ENCODE assay signal across 15 cellular contexts in genomic region chr12:117361312-117361670, GRCh38. TPM values are rescaled to one million over a fixed set of nuclear protein-coding genes. Genes with fewer than 3 reads are reported as not detected.
DNase-seq lines count a peak whose midpoint lies in the region; ATAC-seq and TF ChIP-seq lines count a peak whose summit lies in the region.
"Had no signal": no experiment of that assay in that cellular context is flagged by ENCODE, and none has a peak within 500 bp of the region (broad histone marks: within the 10 kb centered on the region; RNA-seq: fewer than 3 reads in every experiment).

TSS of gene NOS1 (minus strand) at chr12:117361626. CDS start at chr12:117331069, 30,557 bp downstream.

- H3K36me3 ChIP-seq in SK-N-SH (replicated peaks in 1 of 2; ENCODE audit: control insufficient read depth in 1 of 2, insufficient read depth in 2 of 2, low read length in 1 of 2) (no peaks in the 10 kb centered on the region), thyroid gland (no peaks in the 10 kb centered on the region), GM23248 (ENCODE audit: low read depth) (no peaks in the 10 kb centered on the region)
- H3K36me3 ChIP-seq: spleen had no signal

- H3K27me3 ChIP-seq in SK-N-SH (ENCODE audit: insufficient read depth) (peaks cover 25% of the 10 kb centered on the region), thyroid gland (peaks cover 12% of the 10 kb centered on the region), GM23248 (replicated peaks; ENCODE audit: insufficient read depth) (peaks cover 49% of the 10 kb centered on the region)

- H3K4me1 ChIP-seq in SK-N-SH (ENCODE audit: control insufficient read depth in 1 of 2, insufficient read depth in 2 of 2, low read depth in 1 of 2, low read length in 1 of 2) (peaks cover 0 to 57% of the 10 kb centered on the region in 2 experiments; a peak in 2 of 4 replicates), thyroid gland (peaks cover 0 to 14% of the 10 kb centered on the region in 2 donors), GM23248 (ENCODE audit: insufficient read depth) (no peaks in the 10 kb centered on the region)
- H3K4me1 ChIP-seq: Caco-2, spleen had no signal

- in situ Hi-C loops in GM23248 (cut with MboI), result loop anchor here (10.0 kb wide), 1 partner anchor 474 kb away; no protein-coding TSS in a partner anchor

- H3K9me3 ChIP-seq in SK-N-SH, result no peaks in the 10 kb centered on the region
- no peaks in the 10 kb centered on the region for H3K9me3 ChIP-seq in thyroid gland
- H3K9me3 ChIP-seq in GM23248 (ENCODE audit: low read depth), result no peaks in the 10 kb centered on the region
- H3K9me3 ChIP-seq: Caco-2, spleen had no signal

- peak within 1 kb of the TSS in 1 of 2 experiments; percentile 47; a peak in 3 of 4 replicates for H3K4me3 ChIP-seq in SK-N-SH (ENCODE audit: low read depth in 2 of 2, low read length in 1 of 2)
- H3K4me3 ChIP-seq in epithelial cell of esophagus (ENCODE audit: low read length), result peak within 1 kb of the TSS; percentile 29
- H3K4me3 ChIP-seq in thyroid gland (replicated peaks in 1 of 3), result peak within 1 kb of the TSS in 2 of 3 donors; percentile 7
- H3K4me3 ChIP-seq in GM23248, result no peak within 1 kb of the TSS
- H3K4me3 ChIP-seq: SK-N-MC, spleen had no signal

- no peak for ATAC-seq in SK-N-SH treated with all-trans-retinoic acid at 6 μM for 48 hours
- ATAC-seq: activated naive CD4-positive, alpha-beta T cell treated with anti-CD3 and anti-CD28 coated beads, Interleukin-2, amount 50 U/mL, for 72 hours; natural killer cell had no signal

- 16% methylated on average over 31 of the region's 34 CpGs for WGBS in SK-N-SH (ENCODE audit: low lambda C conversion rate)
- 0 to 5% methylated on average over 21 to 28 of the region's 34 CpGs for WGBS in thyroid gland, 2 donors
- WGBS in GM23248 (ENCODE audit: low coverage in 1 of 2, low lambda C conversion rate in 2 of 2, missing lambda C conversion rate in 2 of 2), 2 experiments, result 3 to 4% methylated on average over 26 to 34 of the region's 34 CpGs

- peak within 1 kb of the TSS in 1 of 2 experiments; percentile 67; a peak in 1 of 4 replicates for H3K27ac ChIP-seq in SK-N-SH (ENCODE audit: low read depth in 2 of 2, low read length in 1 of 2)
- H3K27ac ChIP-seq in thyroid gland, result no peak within 1 kb of the TSS
- H3K27ac ChIP-seq in GM23248, result no peak within 1 kb of the TSS
- H3K27ac ChIP-seq: SK-N-MC, spleen had no signal

- intact Hi-C loops in thyroid gland (cut with DNase I), result no loop called here

- no peak for TF ChIP-seq RAD21 in SK-N-SH (IDR thresholded peaks at IDR 0.05; ENCODE audit: low read length)

- no peak within 1 kb of the TSS for H2AFZ ChIP-seq in SK-N-SH (ENCODE audit: low read depth)
- no peak within 1 kb of the TSS for H2AFZ ChIP-seq in GM23248

- H3F3A ChIP-seq in SK-N-SH (replicated peaks; ENCODE audit: insufficient read depth), result no peaks in the 10 kb centered on the region
- no peaks in the 10 kb centered on the region for H3F3A ChIP-seq in GM23248 (ENCODE audit: insufficient read depth)

- H3K9me2 ChIP-seq in SK-N-SH (no peaks in the 10 kb centered on the region), GM23248 (ENCODE audit: insufficient read depth) (no peaks in the 10 kb centered on the region)

- H3K9ac ChIP-seq in SK-N-SH (no peak within 1 kb of the TSS), GM23248 (no peak within 1 kb of the TSS)

- POLR2A ChIA-PET in SK-N-SH (lab: Yijun Ruan, JAX), result interaction anchor here (0.7 kb wide), 2 partner anchors 11 to 476 kb away, joined by 3 to 4 read pairs; no protein-coding TSS in a partner anchor

- CTCF ChIA-PET in SK-N-SH (lab: Yijun Ruan, JAX), result interaction anchor here (0.6 to 6.2 kb wide), 4 partner anchors 125 to 489 kb away, joined by 3 to 26 read pairs (median 9); no protein-coding TSS in a partner anchor

- TF ChIP-seq POLR2A in thyroid gland (IDR thresholded peaks at IDR 0.05), result no peak

- H4K20me1 ChIP-seq in SK-N-SH (ENCODE audit: insufficient read depth) (no peaks in the 10 kb centered on the region), GM23248 (ENCODE audit: insufficient read depth) (no peaks in the 10 kb centered on the region)

- H3K4me2 ChIP-seq in SK-N-SH, result peak within 1 kb of the TSS; percentile 57; the same call in 1 of the 2 replicates
- H3K4me2 ChIP-seq in GM23248 (ENCODE audit: unreplicated experiment), result no peak within 1 kb of the TSS

- DNase-seq in SK-N-SH (peak; percentile 66), epithelial cell of esophagus (ENCODE audit: low read depth) (no peak), mesenteric fat pad (ENCODE audit: low spot score) (peak; percentile 30), thyroid gland (no peak), GM23248 (no peak), GF-D8 (lab: John Stamatoyannopoulos, UW) (no peak), amniotic stem cell (lab: John Stamatoyannopoulos, UW) (no peak)
- DNase-seq: activated CD8-positive, alpha-beta memory T cell treated with anti-CD3 and anti-CD28 coated beads, Interleukin-2, amount 50 U/mL, for 4 hours; Caco-2; HCEC 1CT; natural killer cell; spleen had no signal

- TF ChIP-seq CTCF in SK-N-SH (IDR thresholded peaks at IDR 0.05) (no peak), epithelial cell of esophagus (IDR thresholded peaks at IDR 0.05; ENCODE audit: insufficient read depth, low read depth, low read length, missing control alignments) (no peak), thyroid gland (IDR thresholded peaks at IDR 0.05) (no peak)

- H3K79me2 ChIP-seq in SK-N-SH (ENCODE audit: insufficient read depth) (no peaks in the 10 kb centered on the region), GM23248 (ENCODE audit: insufficient read depth) (no peaks in the 10 kb centered on the region)

- no peak for TF ChIP-seq EP300 in SK-N-SH (IDR thresholded peaks at IDR 0.05; ENCODE audit: borderline replicate concordance in 1 of 2, low read depth in 1 of 2, low read length in 1 of 2)

TF ChIP-seq in SK-N-SH, 30 proteins besides CTCF, POLR2A, EP300 and RAD21:
- TF ChIP-seq EZH2phosphoT487 (IDR thresholded peaks at IDR 0.05; ENCODE audit: borderline replicate concordance, low read depth), result no peak
- TF ChIP-seq RCOR1 (IDR thresholded peaks at IDR 0.05; ENCODE audit: low read length), result no peak
- TF ChIP-seq ELF1 (IDR thresholded peaks at IDR 0.05), result no peak
- TF ChIP-seq JUND (IDR thresholded peaks at IDR 0.05), result no peak

TF ChIP-seq in SK-N-SH treated with all-trans-retinoic acid at 6 μM for 48 hours, 23 proteins besides CTCF, POLR2A, EP300 and RAD21:
- TF ChIP-seq CREB5 (CRISPR knock-in tag; IDR thresholded peaks at IDR 0.05; ENCODE audit: low read depth), result no peak
- no peak for TF ChIP-seq ISL1 (CRISPR knock-in tag; IDR thresholded peaks at IDR 0.05)
- TF ChIP-seq SNAI2 (CRISPR knock-in tag; IDR thresholded peaks at IDR 0.05), result no peak
- TF ChIP-seq TOX (CRISPR knock-in tag; IDR thresholded peaks at IDR 0.05; ENCODE audit: borderline replicate concordance), result no peak
- no peak for TF ChIP-seq ESRRG (CRISPR knock-in tag; IDR thresholded peaks at IDR 0.05)
- TF ChIP-seq ARNTL (CRISPR knock-in tag; IDR thresholded peaks at IDR 0.05; ENCODE audit: borderline replicate concordance, low read depth), result no peak
- TF ChIP-seq PPARA (CRISPR knock-in tag; IDR thresholded peaks at IDR 0.05; ENCODE audit: borderline replicate concordance), result no peak

RNA-seq across cellular contexts. Expression of gene NOS1, which starts in this region (rescaled TPM):
- polyA plus RNA-seq in SK-N-SH (2012; rRNA removed) (0.02 TPM in 2 replicates), GM23248 (2016; fragmentation: Nextera tagmentation; extraction: Ambion mirVana) (not detected in 2 replicates)
- 0.01 and 0.03 TPM in 2 replicates for polyA plus RNA-seq in SK-N-SH (2012; cell fraction: cytosol; rRNA removed)
- 0.02 and 0.04 TPM in 2 replicates for polyA plus RNA-seq in SK-N-SH (2012; cell fraction: nucleus; rRNA removed)
- total RNA-seq in mesenteric fat pad (0.10 TPM), thyroid gland (1 to 10 TPM in 1 of 4 donors, under 1 TPM in 2, not detected in 1; 0.13 to 2.8 (median 0.73) TPM)
- not detected in 2 replicates for total RNA-seq in GM23248 (2014; rRNA removed; shearing (Covaris generic))
- total RNA-seq: Caco-2, natural killer cell had no signal

Comparison
In these comparisons a context has a peak if more than half of its experiments do, and no peak if none do; other contexts are left out.
1. Peak in DNase-seq and H3K4me2 ChIP-seq in SK-N-SH; RNA of the gene not detected or under 1 TPM.
2. Peak in DNase-seq in mesenteric fat pad; RNA of the gene not detected or under 1 TPM.